8 cellular contexts compared by ENCODE assay signal in genomic region chr18:14978962-14979535, GRCh38.
DNase-seq lines count a peak whose midpoint lies in the region; ATAC-seq and TF ChIP-seq lines count a peak whose summit lies in the region.

No MANE protein-coding gene starts in this region.

- no peak overlapping the region for H3K4me3 ChIP-seq in choroid plexus epithelial cell (ENCODE audit: low read depth, low read length)
- H3K4me3 ChIP-seq in spleen: no peak overlapping the region
- H3K4me3 ChIP-seq in BE2C (ENCODE audit: low read depth, low read length): no peak overlapping the region

- H3K36me3 ChIP-seq in spleen (no peaks in the 10 kb centered on the region), BE2C (no peaks in the 10 kb centered on the region)

- H3K27me3 ChIP-seq in spleen (replicated peaks in 1 of 7): peaks cover 0 to 4% (median 0%) of the 10 kb centered on the region in 7 donors
- no peaks in the 10 kb centered on the region for H3K27me3 ChIP-seq in BE2C

- TF ChIP-seq POLR2A in spleen (IDR thresholded peaks at IDR 0.05) (no peak), GM18505 (IDR thresholded peaks at IDR 0.05; ENCODE audit: borderline replicate concordance, extremely low read depth, insufficient read depth, insufficient read length) (no peak)

- WGBS in spleen, 5 donors: 16 to 35% (median 27%) methylated on average over 8 of the region's 8 CpGs

- peak; percentile 22 for TF ChIP-seq CTCF in choroid plexus epithelial cell (conservative IDR thresholded peaks at IDR 0.05; ENCODE audit: low read depth, low read length)
- peak in 7 of 11 experiments; percentile 12 to 50 (median 49) for TF ChIP-seq CTCF in spleen (IDR thresholded peaks at IDR 0.05 in 8 of 11, conservative IDR thresholded peaks at IDR 0.05 in 3 of 11)
- no peak; the same call in 1 of the 2 replicates for TF ChIP-seq CTCF in BE2C (IDR thresholded peaks at IDR 0.05; ENCODE audit: low read depth, low read length)

- peak overlapping the region in 3 of 8 donors; percentile 9 to 42 (median 20) for H3K27ac ChIP-seq in spleen

- DNase-seq in NCI-H1105 treated with DMSO at 0.1 percent for 48 hours (lab: John Stamatoyannopoulos, UW) (peak; percentile 28), NCI-H1105 (lab: John Stamatoyannopoulos, UW) (no peak), NCI-H524 (lab: John Stamatoyannopoulos, UW) (peak; percentile 76 to 84), choroid plexus epithelial cell (ENCODE audit: low read depth) (peak; percentile 14), spleen (no peak), BE2C (no peak)

- ATAC-seq in GM18505 (IDR thresholded peaks at IDR 0.05; ENCODE audit: unreplicated experiment) (no peak), GM21526 (IDR thresholded peaks at IDR 0.05; ENCODE audit: low FRiP score, unreplicated experiment) (no peak)

- H3K9me3 ChIP-seq in spleen (no peaks in the 10 kb centered on the region), BE2C (no peaks in the 10 kb centered on the region)

- H3K4me1 ChIP-seq in spleen (no peaks in the 10 kb centered on the region), BE2C (no peaks in the 10 kb centered on the region)

- intact Hi-C loops in spleen (cut with DNase I; ENCODE audit: low total_unique reads): no loop called here

Comparison
In these comparisons a context has a peak if more than half of its experiments do, and no peak if none do; other contexts are left out.
1. DNase-seq: peak in NCI-H1105 treated with DMSO at 0.1 percent for 48 hours (single experiment), NCI-H524 (2 of 2) and choroid plexus epithelial cell (single experiment); none in NCI-H1105 (single experiment), spleen (single experiment) and BE2C (single experiment).